In the genomic region with DNA sequence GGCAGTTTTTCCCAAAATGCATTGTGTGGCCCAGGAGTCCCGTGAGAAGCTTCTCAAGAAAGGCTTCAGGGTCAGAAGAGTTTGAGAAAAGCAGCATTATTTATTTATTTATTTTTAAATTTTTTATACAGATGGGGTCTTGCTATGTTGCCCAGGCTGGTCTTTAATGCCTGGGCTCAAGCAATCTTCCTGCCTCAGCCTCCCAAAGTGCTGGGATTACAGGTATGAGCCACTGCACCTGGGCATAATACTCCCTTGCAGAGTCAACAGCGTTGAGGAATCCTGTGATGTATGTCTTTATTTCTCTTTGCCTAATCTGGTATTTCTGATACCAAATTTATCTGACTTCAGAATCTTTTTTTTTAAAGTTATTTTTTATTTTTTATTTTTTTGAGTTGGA, we compare ENCODE assay signal across 25 cellular contexts.
"Had no signal": no experiment of that assay in that cellular context is flagged by ENCODE, and none has a peak within 500 bp of the region (broad histone marks: within the 10 kb centered on the region; RNA-seq: fewer than 3 reads in every experiment).

No MANE protein-coding gene starts in this region.

- DNase-seq: colonic mucosa; cortex of kidney; effector CD8-positive, alpha-beta T cell; effector memory CD8-positive, alpha-beta T cell; endodermal cell; erythroblast; esophagus squamous epithelium; foreskin fibroblast; foreskin melanocyte; gastrocnemius medialis; glutamatergic neuron; head of caudate nucleus; heart right ventricle; hippocampal formation; left cardiac atrium; left lung; left ventricle myocardium superior; lower lobe of right lung; mesendoderm; mucosa of descending colon; naive B cell had no signal

- H3K4me3 ChIP-seq: colonic mucosa, esophagus squamous epithelium, gastrocnemius medialis, heart right ventricle, left lung, lower lobe of right lung, mucosa of descending colon had no signal

- H3K9me3 Mint-ChIP-seq: dendritic cell treated with granulocyte-macrophage colony-stimulating factor and Interleukin-4, amounts not matched to agents 40 ng/mL and 50 ng/mL, for 4 days; effector memory CD8-positive, alpha-beta T cell; endodermal cell; mesothelial cell of epicardium; naive B cell had no signal

- H3K36me3 ChIP-seq: colonic mucosa, esophagus squamous epithelium, gastrocnemius medialis, heart right ventricle, left lung, lower lobe of right lung had no signal

- H3K27me3 Mint-ChIP-seq: effector memory CD8-positive, alpha-beta T cell had no signal

- H3K27ac ChIP-seq: colonic mucosa, epithelial cell of prostate, esophagus squamous epithelium, gastrocnemius medialis, heart right ventricle, left lung, lower lobe of right lung had no signal

- H3K27me3 ChIP-seq: colonic mucosa, esophagus squamous epithelium, left lung had no signal

- H3K27ac Mint-ChIP-seq: dendritic cell treated with granulocyte-macrophage colony-stimulating factor and Interleukin-4, amounts not matched to agents 40 ng/mL and 50 ng/mL, for 4 days; endodermal cell; mesothelial cell of epicardium had no signal

- H3K4me1 ChIP-seq: colonic mucosa, esophagus squamous epithelium, gastrocnemius medialis, heart right ventricle, left lung, lower lobe of right lung had no signal

- H3K36me3 Mint-ChIP-seq: mesothelial cell of epicardium, naive B cell had no signal

- H3K9me3 ChIP-seq: colonic mucosa, esophagus squamous epithelium, gastrocnemius medialis, heart right ventricle, left lung, lower lobe of right lung, mucosa of descending colon had no signal

- ATAC-seq: effector memory CD8-positive, alpha-beta T cell; esophagus mucosa; gastrocnemius medialis; heart right ventricle; left cardiac atrium; left lung; left ventricle myocardium superior; lower lobe of right lung; mucosa of descending colon had no signal

- H3K4me3 Mint-ChIP-seq: dendritic cell treated with granulocyte-macrophage colony-stimulating factor and Interleukin-4, amounts not matched to agents 40 ng/mL and 50 ng/mL, for 4 days; effector memory CD8-positive, alpha-beta T cell; endodermal cell; mesothelial cell of epicardium had no signal

- H3K4me1 Mint-ChIP-seq: endodermal cell, mesothelial cell of epicardium had no signal
